ENCODE assay signal across 8 cellular contexts in the genomic region with DNA sequence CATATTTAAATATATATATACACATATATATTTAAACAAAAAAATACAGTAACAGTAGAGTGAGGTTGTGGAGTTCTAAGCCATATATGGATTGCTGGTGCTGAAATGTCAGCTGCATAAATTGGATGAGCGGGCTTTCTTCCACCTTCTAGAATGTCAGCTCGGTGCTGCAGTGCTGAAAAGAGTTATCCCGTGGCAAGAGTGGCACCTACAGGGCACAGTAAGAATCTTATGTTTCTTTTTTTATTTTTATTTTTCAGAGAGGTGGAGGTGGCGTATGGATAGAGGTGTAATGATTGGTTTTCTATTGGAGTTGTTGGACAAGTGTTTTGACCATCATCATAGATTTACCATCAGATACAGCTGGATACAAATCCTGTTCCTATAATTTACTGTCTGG.
A peak's percentile ranks its signal among the peaks of the same experiment; 100 is the strongest.
DNase-seq lines count a peak whose midpoint lies in the region; ATAC-seq and TF ChIP-seq lines count a peak whose summit lies in the region.

No MANE protein-coding gene starts in this region.

- H3K9me3 ChIP-seq in A673 (ENCODE audit: low read depth, low read length, poor library complexity, severe bottlenecking): no peaks in the 10 kb centered on the region
- no peaks in the 10 kb centered on the region for H3K9me3 ChIP-seq in cardiac muscle cell (ENCODE audit: low read depth)
- no peaks in the 10 kb centered on the region for H3K9me3 ChIP-seq in prostate gland

- POLR2A ChIA-PET in A673 (lab: Charles Lee; ENCODE audit: low non-redundant PET): no interaction called here

- CTCF ChIA-PET in A673 (lab: Charles Lee): interaction anchor here (0.6 to 4.5 kb wide), 7 partner anchors 84 to 177 kb away, joined by 3 to 35 read pairs (median 7); no protein-coding TSS in a partner anchor

- peak; percentile 58 for DNase-seq in A673 (ENCODE audit: low spot score)
- peak; percentile 27 for DNase-seq in NCI-H1694 (lab: John Stamatoyannopoulos, UW)
- DNase-seq in UCSD-AML1 (lab: John Stamatoyannopoulos, UW; ENCODE audit: unreplicated experiment): peak; percentile 3
- DNase-seq in cardiac muscle cell (ENCODE audit: low read depth in 1 of 2, low spot score in 1 of 2): peak; percentile 65 to 82
- DNase-seq in prostate gland (ENCODE audit: low spot score): peak; percentile 56

- H3K27ac ChIP-seq in A673 (ENCODE audit: low read depth, low read length, poor library complexity, severe bottlenecking) (no peak overlapping the region), cardiac muscle cell (no peak overlapping the region), prostate gland (no peak overlapping the region)

- 7% methylated on average over 4 of the region's 4 CpGs for WGBS in prostate gland

- TF ChIP-seq CTCF in A673 (conservative IDR thresholded peaks at IDR 0.05; ENCODE audit: low read depth, low read length) (peak; percentile 48), cardiac muscle cell (IDR thresholded peaks at IDR 0.05; ENCODE audit: low read depth, low read length) (peak; percentile 45), prostate gland (IDR thresholded peaks at IDR 0.05) (peak in 3 of 4 experiments; percentile 49 to 67 (median 64))

- H3K27me3 ChIP-seq in A673 (replicated peaks; ENCODE audit: insufficient read depth, low read depth, low read length, poor library complexity): no peaks in the 10 kb centered on the region
- H3K27me3 ChIP-seq in cardiac muscle cell: no peaks in the 10 kb centered on the region
- no peaks in the 10 kb centered on the region for H3K27me3 ChIP-seq in prostate gland (replicated peaks; ENCODE audit: insufficient read depth)

- H3K36me3 ChIP-seq in A673 (ENCODE audit: insufficient read depth, low read length, poor library complexity, severe bottlenecking) (no peaks in the 10 kb centered on the region), cardiac muscle cell (no peaks in the 10 kb centered on the region), prostate gland (no peaks in the 10 kb centered on the region)

- ATAC-seq in GM18511 (IDR thresholded peaks at IDR 0.05; ENCODE audit: unreplicated experiment) (peak; percentile 56), HG02571 (IDR thresholded peaks at IDR 0.05; ENCODE audit: unreplicated experiment) (no peak), GM21528 (IDR thresholded peaks at IDR 0.05; ENCODE audit: low FRiP score, unreplicated experiment) (no peak)

- BruUV-seq in A673 (replicated peaks; lab: Mats Ljungman, UMichigan): no TSS peak

- H3K4me3 ChIP-seq in A673 (ENCODE audit: low read depth, low read length, poor library complexity, severe bottlenecking) (no peak overlapping the region), cardiac muscle cell (no peak overlapping the region), prostate gland (no peak overlapping the region)

- intact Hi-C loops in A673 (cut with micrococcal nuclease; ENCODE audit: unreplicated experiment) (loop anchor here (5.0 kb wide), 1 partner anchor 174 kb away; no protein-coding TSS in a partner anchor), prostate gland (cut with DNase I) (loop anchor here (5.0 kb wide), 1 partner anchor 174 kb away; no protein-coding TSS in a partner anchor)

- no peaks in the 10 kb centered on the region for H3K4me1 ChIP-seq in A673 (ENCODE audit: insufficient read depth, low read length, poor library complexity, severe bottlenecking)
- H3K4me1 ChIP-seq in cardiac muscle cell (ENCODE audit: low read depth): no peaks in the 10 kb centered on the region
- H3K4me1 ChIP-seq in prostate gland (replicated peaks): no peaks in the 10 kb centered on the region

- TF ChIP-seq POLR2A in prostate gland (IDR thresholded peaks at IDR 0.05): no peak

Comparison
In these comparisons a context has a peak if more than half of its experiments do, and no peak if none do; other contexts are left out.
1. DNase-seq: peak in every context shown above with its lines; median percentile 74 in cardiac muscle cell; 58 in A673; 56 in prostate gland; 27 in NCI-H1694; 3 in UCSD-AML1.